Comparison of ENCODE assay signal across 8 cellular contexts in genomic region chr2:222690564-222691200, GRCh38. TPM values are rescaled to one million over a fixed set of nuclear protein-coding genes. Genes with fewer than 3 reads are reported as not detected.
A peak's percentile ranks its signal among the peaks of the same experiment; 100 is the strongest.
DNase-seq lines count a peak whose midpoint lies in the region; ATAC-seq and TF ChIP-seq lines count a peak whose summit lies in the region.

No MANE protein-coding gene starts in this region.

- H3K9me3 ChIP-seq in NT2/D1 (ENCODE audit: insufficient read depth, low read length) = no peaks in the 10 kb centered on the region; the same call in 1 of the 2 replicates

- H3K9me3 Mint-ChIP-seq in neural crest cell = no peaks in the 10 kb centered on the region
- H3K9me3 Mint-ChIP-seq in stimulated activated naive CD8-positive, alpha-beta T cell treated with anti-CD3 and anti-CD28 coated beads, Interleukin-15, amount 100 ng/mL, for 72 hours = no peaks in the 10 kb centered on the region

- H3K4me3 Mint-ChIP-seq in neural crest cell = no peak overlapping the region
- no peak overlapping the region for H3K4me3 Mint-ChIP-seq in stimulated activated naive CD8-positive, alpha-beta T cell treated with anti-CD3 and anti-CD28 coated beads, Interleukin-15, amount 100 ng/mL, for 72 hours

- H3K36me3 Mint-ChIP-seq in neural crest cell (ENCODE audit: low read depth) = no peaks in the 10 kb centered on the region

- H3K9ac ChIP-seq in NT2/D1 (ENCODE audit: insufficient read length, low read depth) = no peak overlapping the region

- H3K4me1 ChIP-seq in NT2/D1 (ENCODE audit: insufficient read depth, insufficient read length) = no peaks in the 10 kb centered on the region

- peaks cover 5% of the 10 kb centered on the region for H3K4me1 Mint-ChIP-seq in neural crest cell
- H3K4me1 Mint-ChIP-seq in stimulated activated naive CD8-positive, alpha-beta T cell treated with anti-CD3 and anti-CD28 coated beads, Interleukin-15, amount 100 ng/mL, for 72 hours = no peaks in the 10 kb centered on the region

- H3K27ac Mint-ChIP-seq in neural crest cell (ENCODE audit: unreplicated experiment) = no peak overlapping the region
- no peak overlapping the region for H3K27ac Mint-ChIP-seq in stimulated activated naive CD8-positive, alpha-beta T cell treated with anti-CD3 and anti-CD28 coated beads, Interleukin-15, amount 100 ng/mL, for 72 hours

- H3K27me3 Mint-ChIP-seq in neural crest cell (ENCODE audit: low read depth) = peaks cover 2% of the 10 kb centered on the region
- no peaks in the 10 kb centered on the region for H3K27me3 Mint-ChIP-seq in stimulated activated naive CD8-positive, alpha-beta T cell treated with anti-CD3 and anti-CD28 coated beads, Interleukin-15, amount 100 ng/mL, for 72 hours

- no peaks in the 10 kb centered on the region for H3K36me3 ChIP-seq in NT2/D1 (ENCODE audit: insufficient read depth, insufficient read length, low read length)

- H3K4me3 ChIP-seq in NT2/D1 (ENCODE audit: insufficient read length, low read depth) = no peak overlapping the region

- peak; percentile 98 for ATAC-seq in GM21423 (IDR thresholded peaks at IDR 0.05; ENCODE audit: unreplicated experiment)
- peak; percentile 92 for ATAC-seq in stimulated activated naive CD8-positive, alpha-beta T cell treated with anti-CD3 and anti-CD28 coated beads, Interleukin-15, amount 100 ng/mL, for 72 hours

- no peaks in the 10 kb centered on the region for H3K27me3 ChIP-seq in NT2/D1 (ENCODE audit: insufficient read depth, insufficient read length)

- TF ChIP-seq CTCF in neural crest cell (conservative IDR thresholded peaks at IDR 0.05) = peak; percentile 100

- peak; percentile 1 for DNase-seq in DMS79 (lab: John Stamatoyannopoulos, UW)
- peak; percentile 79 for DNase-seq in HPDE6-E6E7 (ENCODE audit: extremely low spot score)
- DNase-seq in NT2/D1 (ENCODE audit: low read depth, low spot score) = peak; percentile 87
- peak; percentile 44 for DNase-seq in activated CD8-positive, alpha-beta memory T cell treated with anti-CD3 and anti-CD28 coated beads, Interleukin-2, amount 50 U/mL, for 24 hours (ENCODE audit: extremely low read depth)
- DNase-seq in erythroblast (lab: John Stamatoyannopoulos, UW) = peak; percentile 76 to 86
- peak; percentile 83 for DNase-seq in neural crest cell (ENCODE audit: low read depth, low spot score)
- DNase-seq in stimulated activated naive CD8-positive, alpha-beta T cell treated with anti-CD3 and anti-CD28 coated beads, Interleukin-15, amount 100 ng/mL, for 72 hours = peak; percentile 69 to 75

- TF ChIP-seq POLR2A in erythroblast (IDR thresholded peaks at IDR 0.05; ENCODE audit: low read length) = no peak

RNA-seq across cellular contexts. Expression of gene MOGAT1, which starts 19.2 kb away (rescaled TPM):
- 0.30 TPM in 1 of 2 replicates, not detected in the other for total RNA-seq in neural crest cell

RNA-seq across cellular contexts. Expression of gene FARSB, which starts 34.8 kb away (rescaled TPM):
- 38.7 and 39.9 TPM in 2 replicates for total RNA-seq in neural crest cell

Comparison
In these comparisons a context has a peak if more than half of its experiments do, and no peak if none do; other contexts are left out.
1. DNase-seq: peak in every context shown above with its lines; median percentile 87 in NT2/D1; 83 in neural crest cell; 81 in erythroblast; 79 in HPDE6-E6E7; 72 in stimulated activated naive CD8-positive, alpha-beta T cell treated with anti-CD3 and anti-CD28 coated beads, Interleukin-15, amount 100 ng/mL, for 72 hours; 44 in activated CD8-positive, alpha-beta memory T cell treated with anti-CD3 and anti-CD28 coated beads, Interleukin-2, amount 50 U/mL, for 24 hours; 1 in DMS79.